In the genomic region with DNA sequence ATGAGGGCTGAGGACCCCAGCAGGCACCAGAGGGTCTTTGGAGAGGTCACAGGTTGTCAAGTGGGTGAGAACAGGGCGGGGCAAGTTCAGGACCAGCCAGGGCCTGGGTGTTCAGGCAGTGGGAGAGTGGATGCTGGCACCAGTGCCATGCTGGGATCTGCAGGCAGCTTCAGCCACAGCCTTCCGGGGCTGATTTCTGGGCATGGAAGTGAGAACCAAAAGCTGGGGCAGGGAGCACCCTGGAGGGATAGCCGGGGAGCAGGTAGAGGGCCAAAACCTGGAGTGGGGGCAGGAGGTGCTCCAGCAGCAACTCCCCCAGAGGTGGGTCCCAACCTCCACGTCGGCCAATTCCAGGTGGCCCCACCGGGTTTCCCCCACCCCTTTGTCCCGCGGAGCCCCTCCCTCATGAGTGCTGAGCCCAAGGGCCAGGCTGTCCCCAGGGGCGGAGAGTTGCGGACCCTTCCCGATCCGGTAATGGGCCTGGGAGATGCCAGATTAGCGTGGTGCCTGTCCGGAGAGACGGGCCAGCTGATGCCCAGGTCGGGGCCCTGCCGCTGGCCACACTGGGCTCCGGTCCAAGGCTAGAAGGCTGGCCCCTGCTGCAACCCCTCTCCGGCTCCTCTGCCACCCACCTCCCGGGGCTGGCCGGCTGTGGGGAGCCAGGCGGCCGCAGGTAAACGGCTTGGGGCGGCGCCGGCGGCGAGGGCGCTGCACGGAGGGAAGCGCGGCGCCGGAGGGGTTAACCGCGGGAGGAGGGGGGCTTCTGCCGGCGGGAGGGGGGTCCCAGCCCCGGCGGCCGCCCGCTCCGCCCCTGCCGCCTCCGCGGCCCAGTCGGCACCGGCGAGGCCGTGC, we compare ENCODE assay signal across 9 cellular contexts. TPM values are rescaled to one million over a fixed set of nuclear protein-coding genes. Genes with fewer than 3 reads are reported as not detected.
DNase-seq lines count a peak whose midpoint lies in the region; ATAC-seq and TF ChIP-seq lines count a peak whose summit lies in the region.
"Had no signal": no experiment of that assay in that cellular context is flagged by ENCODE, and none has a peak within 500 bp of the region (broad histone marks: within the 10 kb centered on the region; RNA-seq: fewer than 3 reads in every experiment).

A gene (plus strand): TSS at position 409 of the 852 bp plus-strand sequence. CDS start 1,717 bp downstream, outside the sequence.

- no peaks in the 10 kb centered on the region for H3K4me1 ChIP-seq in ACC112 (ENCODE audit: control insufficient read depth, insufficient read depth, low read length, unreplicated experiment)
- H3K4me1 ChIP-seq in aorta (ENCODE audit: control insufficient read depth in 1 of 2, insufficient read depth in 2 of 2, low read length in 2 of 2): no peaks in the 10 kb centered on the region

- H3K36me3 Mint-ChIP-seq in IgD-negative memory B cell: no peaks in the 10 kb centered on the region
- peaks cover 22% of the 10 kb centered on the region for H3K36me3 Mint-ChIP-seq in effector memory CD8-positive, alpha-beta T cell (ENCODE audit: insufficient read depth)
- H3K36me3 Mint-ChIP-seq in nephron progenitor cell (ENCODE audit: low read depth): no peaks in the 10 kb centered on the region

- H3K4me1 Mint-ChIP-seq in IgD-negative memory B cell (peaks cover 3 to 9% (median 7%) of the 10 kb centered on the region in 3 donors), nephron progenitor cell (peaks cover 14% of the 10 kb centered on the region)
- peaks cover 8 to 15% of the 10 kb centered on the region in 2 donors for H3K4me1 Mint-ChIP-seq in effector memory CD8-positive, alpha-beta T cell (ENCODE audit: low read depth in 2 of 2)

- peaks cover 32% of the 10 kb centered on the region for H3K27me3 Mint-ChIP-seq in IgD-negative memory B cell
- peaks cover 39 to 52% of the 10 kb centered on the region in 2 donors for H3K27me3 Mint-ChIP-seq in effector memory CD8-positive, alpha-beta T cell
- H3K27me3 Mint-ChIP-seq in nephron progenitor cell (ENCODE audit: low read depth, poor library complexity): peaks cover 70% of the 10 kb centered on the region

- H3K79me2 ChIP-seq in ACC112 (ENCODE audit: control insufficient read depth, insufficient read depth, low read length, unreplicated experiment): no peaks in the 10 kb centered on the region

- H3K4me3 Mint-ChIP-seq in IgD-negative memory B cell (peak within 1 kb of the TSS; percentile 3 to 89 (median 70)), nephron progenitor cell (peak within 1 kb of the TSS; percentile 71)
- peak within 1 kb of the TSS; percentile 73 to 74 for H3K4me3 Mint-ChIP-seq in effector memory CD8-positive, alpha-beta T cell

- ATAC-seq in effector memory CD8-positive, alpha-beta T cell (replicated peaks): no peak
- ATAC-seq in aorta (ENCODE audit: low FRiP score) (no peak), HG03175 (IDR thresholded peaks at IDR 0.05; ENCODE audit: unreplicated experiment) (no peak)

- TF ChIP-seq CTCF in nephron progenitor cell (IDR thresholded peaks at IDR 0.05): no peak

- H3K4me3 ChIP-seq in ACC112 (ENCODE audit: low read depth, low read length) (peak within 1 kb of the TSS; percentile 60; the same call in 1 of the 2 replicates), aorta (ENCODE audit: low read length in 2 of 2) (no peak within 1 kb of the TSS)

- no peak within 1 kb of the TSS for H2AFZ ChIP-seq in ACC112 (ENCODE audit: low read length, unreplicated experiment)

- H3K36me3 ChIP-seq in ACC112 (ENCODE audit: insufficient read depth, low read length) (no peaks in the 10 kb centered on the region), aorta (ENCODE audit: control insufficient read depth in 1 of 2, insufficient read depth in 2 of 2, low read length in 1 of 2) (no peaks in the 10 kb centered on the region)

- no peak within 1 kb of the TSS for H3K27ac ChIP-seq in ACC112 (ENCODE audit: low read depth, low read length)
- no peak within 1 kb of the TSS for H3K27ac ChIP-seq in aorta (ENCODE audit: low read depth in 1 of 2, low read length in 2 of 2)

- H3K9me3 Mint-ChIP-seq in IgD-negative memory B cell: peaks cover 0 to 3% (median 0%) of the 10 kb centered on the region in 3 donors
- H3K9me3 Mint-ChIP-seq in effector memory CD8-positive, alpha-beta T cell: no peaks in the 10 kb centered on the region
- H3K9me3 Mint-ChIP-seq in nephron progenitor cell: no peaks in the 10 kb centered on the region

- H3K27me3 ChIP-seq in ACC112 (ENCODE audit: insufficient read depth, low read length): peaks cover 49% of the 10 kb centered on the region
- no peaks in the 10 kb centered on the region for H3K27me3 ChIP-seq in aorta (ENCODE audit: control insufficient read depth in 1 of 2, insufficient read depth in 2 of 2, low read length in 1 of 2)

- H3K9me3 ChIP-seq in aorta (ENCODE audit: control insufficient read depth, low read length): no peaks in the 10 kb centered on the region

- H3K27ac Mint-ChIP-seq in IgD-negative memory B cell: peak within 1 kb of the TSS in 1 of 3 donors; percentile 74
- no peak within 1 kb of the TSS for H3K27ac Mint-ChIP-seq in effector memory CD8-positive, alpha-beta T cell
- H3K27ac Mint-ChIP-seq in nephron progenitor cell: no peak within 1 kb of the TSS

- WGBS in aorta, 2 donors: 6 to 11% methylated on average over 33 to 51 of the region's 51 CpGs

- no peak for DNase-seq in effector memory CD8-positive, alpha-beta T cell
- DNase-seq in nephron progenitor cell (no peak), SIG-M5 (lab: John Stamatoyannopoulos, UW) (no peak), aorta (no peak), NCI-H1105 (lab: John Stamatoyannopoulos, UW) (no peak)
- DNase-seq: DMS153 had no signal

- intact Hi-C loops in aorta (cut with DNase I): no loop called here

RNA-seq across cellular contexts. Expression of the gene that starts here (rescaled TPM):
- polyA plus RNA-seq in IgD-negative memory B cell (not detected), aorta (not detected)
- not detected for total RNA-seq in aorta
